In the genomic region with DNA sequence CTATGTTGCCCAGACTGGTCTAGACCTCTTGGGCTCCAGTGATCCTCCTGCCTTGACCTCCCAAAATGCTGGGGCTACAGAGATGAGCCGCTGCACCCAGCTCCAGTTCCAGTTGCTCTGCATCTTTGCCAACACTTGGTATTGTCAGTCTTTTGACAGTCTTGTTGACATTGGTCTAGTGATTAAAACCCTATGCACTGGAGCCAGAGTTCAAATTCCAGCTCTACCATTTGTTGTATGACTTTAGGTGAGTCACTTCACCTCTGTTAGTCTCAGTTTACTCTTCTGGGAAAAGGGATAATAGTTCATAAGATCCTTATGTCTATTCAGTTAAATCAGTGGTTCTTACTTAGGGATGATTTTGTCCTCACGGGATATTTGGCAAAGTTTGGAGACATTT, we compare ENCODE assay signal across 19 cellular contexts.
"Had no signal": no experiment of that assay in that cellular context is flagged by ENCODE, and none has a peak within 500 bp of the region (broad histone marks: within the 10 kb centered on the region; RNA-seq: fewer than 3 reads in every experiment).

No MANE protein-coding gene starts in this region.

- H3K36me3 ChIP-seq: sigmoid colon, vagina had no signal

- H3K9me3 Mint-ChIP-seq: activated CD4-positive, alpha-beta memory T cell treated with anti-CD3 and anti-CD28 coated beads, Interleukin-2, amount 10 ng/mL, durations not matched to agents 7 days and 5 days; activated naive CD8-positive, alpha-beta T cell treated with anti-CD3 and anti-CD28 coated beads for 36 hours; activated T-cell treated with anti-CD3 and anti-CD28 coated beads, Interleukin-2, amount 50 U/mL, for 72 hours; brain; natural killer cell had no signal

- H3K4me3 ChIP-seq: sigmoid colon, vagina had no signal

- H3K9me3 ChIP-seq: sigmoid colon, vagina had no signal

- H3K27ac Mint-ChIP-seq: activated CD4-positive, alpha-beta memory T cell treated with anti-CD3 and anti-CD28 coated beads, Interleukin-2, amount 10 ng/mL, durations not matched to agents 7 days and 5 days; activated naive CD8-positive, alpha-beta T cell treated with anti-CD3 and anti-CD28 coated beads for 36 hours; activated T-cell treated with anti-CD3 and anti-CD28 coated beads, Interleukin-2, amount 50 U/mL, for 72 hours; natural killer cell had no signal

- DNase-seq: activated CD4-positive, alpha-beta memory T cell treated with anti-CD3 and anti-CD28 coated beads, Interleukin-2, amount 10 ng/mL, durations not matched to agents 7 days and 5 days; activated CD4-positive, alpha-beta T cell treated with anti-CD3 and anti-CD28 coated beads for 4 hours; activated CD8-positive, alpha-beta memory T cell treated with anti-CD3 and anti-CD28 coated beads, Interleukin-2, amount 50 U/mL, for 48 hours; activated naive CD8-positive, alpha-beta T cell treated with anti-CD3 and anti-CD28 coated beads for 36 hours; activated T-cell treated with anti-CD3 and anti-CD28 coated beads, Interleukin-2, amount 50 U/mL, for 72 hours; amygdala; central memory CD4-positive, alpha-beta T cell; cortex of kidney; effector CD4-positive, alpha-beta T cell; foreskin fibroblast; left cardiac atrium; mammary epithelial cell; natural killer cell; sigmoid colon; stimulated activated CD4-positive, alpha-beta T cell treated with anti-CD3 and anti-CD28 coated beads, Interleukin-12 subunit alpha, Interleukin-12 subunit beta, amount 100 ng/mL, for 4 hours; stimulated activated CD4-positive, alpha-beta T cell treated with anti-CD3 and anti-CD28 coated beads, Interleukin-2, amount 100 ng/mL, for 24 hours; T-helper 2 cell had no signal

- H3K4me1 Mint-ChIP-seq: natural killer cell had no signal

- H3K4me1 ChIP-seq: sigmoid colon had no signal

- H3K4me3 Mint-ChIP-seq: activated CD4-positive, alpha-beta memory T cell treated with anti-CD3 and anti-CD28 coated beads, Interleukin-2, amount 10 ng/mL, durations not matched to agents 7 days and 5 days; activated naive CD8-positive, alpha-beta T cell treated with anti-CD3 and anti-CD28 coated beads for 36 hours; activated T-cell treated with anti-CD3 and anti-CD28 coated beads, Interleukin-2, amount 50 U/mL, for 72 hours; natural killer cell had no signal

- ATAC-seq: activated T-cell treated with anti-CD3 and anti-CD28 coated beads, Interleukin-2, amount 50 U/mL, for 72 hours; natural killer cell had no signal

- H3K27ac ChIP-seq: sigmoid colon, vagina had no signal

- H3K27me3 ChIP-seq: sigmoid colon, vagina had no signal

- H3K36me3 Mint-ChIP-seq: activated naive CD8-positive, alpha-beta T cell treated with anti-CD3 and anti-CD28 coated beads for 36 hours; brain; natural killer cell had no signal
